In the genomic region with DNA sequence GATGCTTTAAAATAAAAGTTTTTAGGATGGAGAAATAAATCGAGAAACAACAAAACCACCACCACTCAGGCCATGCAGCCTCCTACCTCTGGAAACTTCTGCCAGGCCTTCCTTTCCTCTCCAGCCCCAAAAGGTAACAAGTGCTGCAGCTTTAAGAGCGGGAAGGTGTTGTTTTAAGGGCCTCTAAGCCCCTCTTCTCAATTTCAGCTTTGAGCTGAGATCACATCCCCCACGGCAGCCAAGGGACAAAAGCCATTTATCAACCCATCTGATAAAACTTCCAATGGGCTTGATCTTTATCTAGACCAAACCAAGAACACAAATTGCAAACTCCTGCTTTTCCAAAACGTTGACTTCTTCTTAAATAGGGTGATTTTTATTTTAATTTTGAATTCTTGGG, we compare ENCODE assay signal across 15 cellular contexts. TPM values are rescaled to one million over a fixed set of nuclear protein-coding genes. Genes with fewer than 3 reads are reported as not detected.
DNase-seq lines count a peak whose midpoint lies in the region; ATAC-seq and TF ChIP-seq lines count a peak whose summit lies in the region.
"Had no signal": no experiment of that assay in that cellular context is flagged by ENCODE, and none has a peak within 500 bp of the region (broad histone marks: within the 10 kb centered on the region; RNA-seq: fewer than 3 reads in every experiment).

No MANE protein-coding gene starts in this region.

- H3K27ac ChIP-seq in HUES48 (ENCODE audit: low read depth, low read length) (peak overlapping the region; percentile 87), colonic mucosa (no peak overlapping the region), mesendoderm (ENCODE audit: low read depth, low read length) (no peak overlapping the region), stomach (peak overlapping the region in 4 of 5 donors; percentile 74 to 92 (median 84))
- H3K27ac ChIP-seq: left lung had no signal

- H3K18ac ChIP-seq in mesendoderm (ENCODE audit: low read length) = no peak overlapping the region

- H2BK5ac ChIP-seq in mesendoderm (ENCODE audit: low read length) = no peak overlapping the region

- H4K5ac ChIP-seq in mesendoderm (ENCODE audit: low read length) = no peak overlapping the region

- DNase-seq in colonic mucosa (no peak), mesendoderm (peak; percentile 51), stomach (no peak), NCI-H1436 (lab: John Stamatoyannopoulos, UW) (no peak), NCI-H446 treated with DMSO at 0.1 percent for 48 hours (lab: John Stamatoyannopoulos, UW) (no peak)
- DNase-seq: activated naive CD8-positive, alpha-beta T cell treated with anti-CD3 and anti-CD28 coated beads, Interleukin-2, amount 10 ng/mL, durations not matched to agents 7 days and 5 days; foreskin melanocyte; GDM1; stimulated activated CD4-positive, alpha-beta T cell treated with anti-CD3 and anti-CD28 coated beads, Interleukin-2, amount 100 ng/mL, for 48 hours had no signal

- H3K27me3 ChIP-seq in HUES48 (ENCODE audit: control insufficient read depth, insufficient read depth, low read length) = peaks cover 9% of the 10 kb centered on the region
- H3K27me3 ChIP-seq in colonic mucosa = peaks cover 30% of the 10 kb centered on the region
- H3K27me3 ChIP-seq in mesendoderm (ENCODE audit: insufficient read depth, low read length, poor library complexity) = no peaks in the 10 kb centered on the region
- peaks cover 0 to 60% (median 39%) of the 10 kb centered on the region in 3 donors for H3K27me3 ChIP-seq in stomach

- peaks cover 8% of the 10 kb centered on the region for H3K36me3 ChIP-seq in HUES48 (ENCODE audit: control insufficient read depth, insufficient read depth, low read length)
- no peaks in the 10 kb centered on the region for H3K36me3 ChIP-seq in colonic mucosa
- H3K36me3 ChIP-seq in mesendoderm (ENCODE audit: control insufficient read depth, insufficient read depth, low read length) = no peaks in the 10 kb centered on the region
- peaks cover 0 to under 1% (median 0%) of the 10 kb centered on the region in 4 donors for H3K36me3 ChIP-seq in stomach
- H3K36me3 ChIP-seq: left lung had no signal

- no peak overlapping the region for H2BK15ac ChIP-seq in mesendoderm (replicated peaks; ENCODE audit: low read depth)

- TF ChIP-seq POLR2A in stomach (IDR thresholded peaks at IDR 0.05) = no peak

- H4K8ac ChIP-seq in mesendoderm (ENCODE audit: low read depth, low read length) = no peak overlapping the region

- H3K23ac ChIP-seq in mesendoderm (ENCODE audit: low read length) = no peak overlapping the region

- TF ChIP-seq CTCF in colonic mucosa (IDR thresholded peaks at IDR 0.05) (no peak), stomach (IDR thresholded peaks at IDR 0.05) (no peak)

- no peak for TF ChIP-seq EP300 in stomach (IDR thresholded peaks at IDR 0.05)

- H3K4me1 ChIP-seq in HUES48 (ENCODE audit: control insufficient read depth, insufficient read depth, low read length) = peaks cover 45% of the 10 kb centered on the region
- no peaks in the 10 kb centered on the region for H3K4me1 ChIP-seq in colonic mucosa
- H3K4me1 ChIP-seq in mesendoderm (ENCODE audit: control insufficient read depth, low read depth, low read length) = peaks cover 10% of the 10 kb centered on the region
- peaks cover 16 to 60% (median 40%) of the 10 kb centered on the region in 4 donors for H3K4me1 ChIP-seq in stomach

- no peak overlapping the region for H2AK5ac ChIP-seq in mesendoderm (ENCODE audit: low read length)

- intact Hi-C loops in colonic mucosa (cut with DNase I) (no loop called here), stomach (cut with DNase I; ENCODE audit: low total_unique reads) (no loop called here)

- peak overlapping the region; percentile 94 for H3K56ac ChIP-seq in mesendoderm (ENCODE audit: low read length)

- no peaks in the 10 kb centered on the region for H3K9me3 ChIP-seq in HUES48 (ENCODE audit: control insufficient read depth, insufficient read depth, low read length)
- H3K9me3 ChIP-seq in colonic mucosa = no peaks in the 10 kb centered on the region
- H3K9me3 ChIP-seq in stomach = no peaks in the 10 kb centered on the region
- H3K9me3 ChIP-seq: left lung had no signal

- H3K9ac ChIP-seq in HUES48 (ENCODE audit: low read depth, low read length) (no peak overlapping the region; the same call in 1 of the 2 replicates), colonic mucosa (ENCODE audit: low read depth in 2 of 2, low read length in 2 of 2) (peak overlapping the region in 1 of 2 donors; percentile 39), mesendoderm (ENCODE audit: low read length) (no peak overlapping the region)

- peak overlapping the region; percentile 94 for H3K4me2 ChIP-seq in mesendoderm (ENCODE audit: low read length)

- H3K79me1 ChIP-seq in mesendoderm (ENCODE audit: low read length) = peaks cover 1% of the 10 kb centered on the region

- no peaks in the 10 kb centered on the region for H3K79me2 ChIP-seq in mesendoderm (ENCODE audit: control insufficient read depth, insufficient read depth, low read length)

- peak overlapping the region; percentile 87 for H3K4me3 ChIP-seq in HUES48 (ENCODE audit: low read depth, low read length)
- peak overlapping the region; percentile 32 for H3K4me3 ChIP-seq in colonic mucosa
- no peak overlapping the region for H3K4me3 ChIP-seq in mesendoderm (ENCODE audit: low read length)
- peak overlapping the region; percentile 51 to 79 (median 62) for H3K4me3 ChIP-seq in stomach

- no CpG with 5 or more reads among the region's 4 CpGs for WGBS in mesendoderm (ENCODE audit: extremely low coverage, insufficient coverage, low lambda C conversion rate)
- WGBS in stomach, 5 donors = 53 to 76% (median 63%) methylated on average over 4 of the region's 4 CpGs

- ATAC-seq in HG02798 (IDR thresholded peaks at IDR 0.05; ENCODE audit: poor library complexity, unreplicated experiment) (no peak), GM19467 (IDR thresholded peaks at IDR 0.05; ENCODE audit: unreplicated experiment) (no peak)
- ATAC-seq: HCT116; stimulated activated memory B cell treated with anti-CD40 and anti-IgM and Interleukin-4, amounts not matched to agents 10 μg/mL and 1 μg/mL and 100 μg/mL, for 72 hours had no signal

- no peak overlapping the region for H2BK120ac ChIP-seq in mesendoderm (ENCODE audit: low read depth, low read length)

- no peak overlapping the region for H3K4ac ChIP-seq in mesendoderm (ENCODE audit: low read depth, low read length)

RNA-seq across cellular contexts. Expression of a gene that starts 18.1 kb away (rescaled TPM):
- total RNA-seq in colonic mucosa (10 to 100 TPM in 1 of 2 donors, 1 to 10 TPM in 1; 4.2 to 12.4 TPM), stomach (10 to 100 TPM in 4 of 5 donors, 1 to 10 TPM in 1; 1.7 to 64.2 (median 30.1) TPM)
- polyA plus RNA-seq in mesendoderm (2013, experiment 1 of 2) = 8.8 TPM
- 9.4 TPM for polyA plus RNA-seq in mesendoderm (2013, experiment 2 of 2)
- polyA plus RNA-seq in stomach = 10 to 100 TPM in 1 of 3 donors, 1 to 10 TPM in 2; 4.6 to 19.8 (median 8.0) TPM

Comparison
In these comparisons a context has a peak if more than half of its experiments do, and no peak if none do; other contexts are left out.
1. H3K27ac ChIP-seq: peak in HUES48 (single experiment) and stomach (4 of 5); none in colonic mucosa (single experiment) and mesendoderm (single experiment).